In genomic region chr2:151290467-151290866, GRCh38 we compare ENCODE assay signal across 8 cellular contexts. TPM values are rescaled to one million over a fixed set of nuclear protein-coding genes. Genes with fewer than 3 reads are reported as not detected.
A peak's percentile ranks its signal among the peaks of the same experiment; 100 is the strongest.
DNase-seq lines count a peak whose midpoint lies in the region; ATAC-seq, FAIRE-seq and TF ChIP-seq lines count a peak whose summit lies in the region.

No MANE protein-coding gene starts in this region.

- H3K4me1 ChIP-seq in kidney (ENCODE audit: control insufficient read depth in 1 of 2, insufficient read depth in 1 of 2, low read depth in 1 of 2, low read length in 2 of 2) (peaks cover 2 to 7% of the 10 kb centered on the region in 2 donors), subcutaneous abdominal adipose tissue (ENCODE audit: control insufficient read depth in 5 of 5, insufficient read depth in 5 of 5, low read length in 5 of 5) (peaks cover 4 to 42% (median 31%) of the 10 kb centered on the region in 5 donors)

- H3K4me1 Mint-ChIP-seq in T-helper 2 cell treated with Interferon-gamma antibody and Interleukin-4, amounts not matched to agents 5 μg/mL and 100 μg/mL, for 36 hours (ENCODE audit: low read depth), result peaks cover 35% of the 10 kb centered on the region

- peak overlapping the region; percentile 98 for H3K4me3 Mint-ChIP-seq in T-helper 2 cell treated with Interferon-gamma antibody and Interleukin-4, amounts not matched to agents 5 μg/mL and 100 μg/mL, for 36 hours

- H3K27ac Mint-ChIP-seq in T-helper 2 cell treated with Interferon-gamma antibody and Interleukin-4, amounts not matched to agents 5 μg/mL and 100 μg/mL, for 36 hours, result peak overlapping the region; percentile 98
- peak overlapping the region; percentile 92 to 96 for H3K27ac Mint-ChIP-seq in activated naive CD4-positive, alpha-beta T cell treated with anti-CD3 and anti-CD28 coated beads, Interleukin-2, amount 50 U/mL, for 72 hours

- H3K9ac ChIP-seq in kidney (ENCODE audit: low read length in 2 of 2) (peak overlapping the region in 1 of 2 donors; percentile 90), subcutaneous abdominal adipose tissue (ENCODE audit: low read length in 5 of 5) (peak overlapping the region; percentile 69 to 95 (median 91))

- H3K36me3 ChIP-seq in kidney (ENCODE audit: control insufficient read depth in 1 of 2, insufficient read depth in 2 of 2, low read length in 2 of 2) (no peaks in the 10 kb centered on the region), subcutaneous abdominal adipose tissue (ENCODE audit: control insufficient read depth in 5 of 5, insufficient read depth in 5 of 5, low read length in 5 of 5) (no peaks in the 10 kb centered on the region)

- no peak for ATAC-seq in activated naive CD4-positive, alpha-beta T cell treated with anti-CD3 and anti-CD28 coated beads, Interleukin-2, amount 50 U/mL, for 72 hours
- ATAC-seq in HG02798 (IDR thresholded peaks at IDR 0.05; ENCODE audit: poor library complexity, unreplicated experiment), result no peak

- H3K27me3 ChIP-seq in subcutaneous abdominal adipose tissue (ENCODE audit: control insufficient read depth in 5 of 5, insufficient read depth in 4 of 5, low read length in 5 of 5), result no peaks in the 10 kb centered on the region

- no peak for DNase-seq in T-helper 2 cell treated with Interferon-gamma antibody and Interleukin-4, amounts not matched to agents 5 μg/mL and 100 μg/mL, for 36 hours (ENCODE audit: low spot score)
- DNase-seq in T-helper 2 cell (no peak), kidney (no peak), iPS-NIHi11 (ENCODE audit: low spot score) (no peak), GM10248 (ENCODE audit: extremely low spot score) (no peak)
- DNase-seq in activated naive CD4-positive, alpha-beta T cell treated with anti-CD3 and anti-CD28 coated beads, Interleukin-2, amount 50 U/mL, for 72 hours (ENCODE audit: low spot score in 2 of 2), result no peak

- peaks cover 24% of the 10 kb centered on the region for H3K36me3 Mint-ChIP-seq in T-helper 2 cell treated with Interferon-gamma antibody and Interleukin-4, amounts not matched to agents 5 μg/mL and 100 μg/mL, for 36 hours (ENCODE audit: low read depth)
- H3K36me3 Mint-ChIP-seq in activated naive CD4-positive, alpha-beta T cell treated with anti-CD3 and anti-CD28 coated beads, Interleukin-2, amount 50 U/mL, for 72 hours, result peaks cover 11 to 14% of the 10 kb centered on the region in 2 donors

- CTCF ChIA-PET in GM10248 (lab: Yijun Ruan, JAX), result interaction anchor here (0.9 to 1.0 kb wide), 2 partner anchors 8 to 52 kb away, joined by 3 read pairs; no protein-coding TSS in a partner anchor

- POLR2A ChIA-PET in GM10248 (lab: Yijun Ruan, JAX), result interaction anchor here (0.7 kb wide), 1 partner anchor 10 kb away, joined by 4 read pairs; no protein-coding TSS in a partner anchor

- TF ChIP-seq CTCF in kidney (IDR thresholded peaks at IDR 0.05; ENCODE audit: borderline replicate concordance, extremely low read depth, insufficient read depth) (no peak), GM10248 (IDR thresholded peaks at IDR 0.05; ENCODE audit: control extremely low read depth, extremely low read depth, low read depth, missing control alignments) (no peak)

- peak overlapping the region; percentile 96 to 98 for H3K27ac ChIP-seq in kidney (ENCODE audit: low read depth in 2 of 2, low read length in 2 of 2)
- peak overlapping the region; percentile 99 for H3K27ac ChIP-seq in subcutaneous abdominal adipose tissue (ENCODE audit: low read depth, low read length)

- peak; percentile 15 for FAIRE-seq in kidney (lab: Jason Lieb, UNC)

- H3K4me3 ChIP-seq in kidney (ENCODE audit: low read length in 2 of 2) (peak overlapping the region; percentile 73 to 85), subcutaneous abdominal adipose tissue (ENCODE audit: low read depth in 1 of 5, low read length in 5 of 5) (peak overlapping the region; percentile 69 to 83 (median 78))

- H3K9me3 Mint-ChIP-seq in T-helper 2 cell treated with Interferon-gamma antibody and Interleukin-4, amounts not matched to agents 5 μg/mL and 100 μg/mL, for 36 hours, result no peaks in the 10 kb centered on the region
- H3K9me3 Mint-ChIP-seq in activated naive CD4-positive, alpha-beta T cell treated with anti-CD3 and anti-CD28 coated beads, Interleukin-2, amount 50 U/mL, for 72 hours, result no peaks in the 10 kb centered on the region

- peaks cover 4% of the 10 kb centered on the region for H3K27me3 Mint-ChIP-seq in T-helper 2 cell treated with Interferon-gamma antibody and Interleukin-4, amounts not matched to agents 5 μg/mL and 100 μg/mL, for 36 hours (ENCODE audit: low read depth)

- H3K9me3 ChIP-seq in kidney (ENCODE audit: control insufficient read depth in 1 of 2, low read length in 2 of 2) (no peaks in the 10 kb centered on the region), subcutaneous abdominal adipose tissue (ENCODE audit: control insufficient read depth in 5 of 5, low read length in 5 of 5) (no peaks in the 10 kb centered on the region)

- intact Hi-C loops in kidney (cut with DNase I), result no loop called here

RNA-seq across cellular contexts. Expression of gene NMI, which starts 1.0 kb away (rescaled TPM):
- 10 to 100 TPM; 21.9 to 25.1 TPM for total RNA-seq in activated naive CD4-positive, alpha-beta T cell treated with anti-CD3 and anti-CD28 coated beads, Interleukin-2, amount 50 U/mL, for 72 hours
- 22.0 TPM for total RNA-seq in kidney
- 17.9 TPM for polyA plus RNA-seq in kidney (ENCODE audit: insufficient read depth, low read depth, low replicate concordance)

RNA-seq across cellular contexts. Expression of gene RBM43, which starts 28.8 kb away (rescaled TPM):
- 1 to 10 TPM; 2.4 to 5.0 TPM for total RNA-seq in activated naive CD4-positive, alpha-beta T cell treated with anti-CD3 and anti-CD28 coated beads, Interleukin-2, amount 50 U/mL, for 72 hours
- 13.6 TPM for total RNA-seq in kidney
- polyA plus RNA-seq in kidney (ENCODE audit: insufficient read depth, low read depth, low replicate concordance), result 6.0 TPM
